Comparison of ENCODE assay signal across 1 cellular context in genomic region chr3:122903171-122903570, GRCh38.
TF ChIP-seq lines count a peak whose summit lies in the region.

No MANE protein-coding gene starts in this region.

TF ChIP-seq in GM23338, 12 proteins besides CTCF, POLR2A, EP300 and RAD21 (continued from another document):
- TF ChIP-seq ZNF462 (CRISPR knock-in tag; IDR thresholded peaks at IDR 0.05): no peak
- TF ChIP-seq ZNF331 (CRISPR knock-in tag; IDR thresholded peaks at IDR 0.05; ENCODE audit: low read depth): no peak
- TF ChIP-seq EZH2phosphoT487 (IDR thresholded peaks at IDR 0.05; ENCODE audit: unreplicated experiment): no peak
